Comparison of ENCODE assay signal across 8 cellular contexts in genomic region chr22:50249382-50250248, GRCh38. TPM values are rescaled to one million over a fixed set of nuclear protein-coding genes. Genes with fewer than 3 reads are reported as not detected.
DNase-seq lines count a peak whose midpoint lies in the region; ATAC-seq and TF ChIP-seq lines count a peak whose summit lies in the region.
"Had no signal": no experiment of that assay in that cellular context is flagged by ENCODE, and none has a peak within 500 bp of the region (broad histone marks: within the 10 kb centered on the region; RNA-seq: fewer than 3 reads in every experiment).

No MANE protein-coding gene starts in this region.

- no peak for TF ChIP-seq POLR2A in stomach (IDR thresholded peaks at IDR 0.05)

- peaks cover 11 to 24% (median 17%) of the 10 kb centered on the region in 4 donors for H3K36me3 ChIP-seq in stomach

- no peak for TF ChIP-seq CTCF in coronary artery (IDR thresholded peaks at IDR 0.05)
- TF ChIP-seq CTCF in stomach (IDR thresholded peaks at IDR 0.05), result no peak
- TF ChIP-seq CTCF in GM13976 (IDR thresholded peaks at IDR 0.05; ENCODE audit: borderline replicate concordance, control extremely low read depth, extremely low read depth, insufficient read depth, missing control alignments), result no peak

- H3K27ac ChIP-seq in coronary artery, result no peak overlapping the region
- no peak overlapping the region for H3K27ac ChIP-seq in stomach

- peaks cover 3 to 5% of the 10 kb centered on the region in 2 donors for H3K36me3 Mint-ChIP-seq in activated T-cell treated with anti-CD3 and anti-CD28 coated beads, Interleukin-2, amount 50 U/mL, for 72 hours (ENCODE audit: insufficient read depth in 2 of 2)

- H3K4me1 Mint-ChIP-seq in activated T-cell treated with anti-CD3 and anti-CD28 coated beads, Interleukin-2, amount 50 U/mL, for 72 hours (ENCODE audit: low read depth), result peaks cover 18% of the 10 kb centered on the region

- no peaks in the 10 kb centered on the region for H3K27me3 Mint-ChIP-seq in activated T-cell treated with anti-CD3 and anti-CD28 coated beads, Interleukin-2, amount 50 U/mL, for 72 hours (ENCODE audit: low read depth)

- peaks cover 39 to 72% (median 68%) of the 10 kb centered on the region in 4 donors for H3K4me1 ChIP-seq in stomach

- intact Hi-C loops in stomach (cut with DNase I; ENCODE audit: low total_unique reads), result loop anchor here (10.0 kb wide), 1 partner anchor 255 kb away; the partner anchor contains the start of genes LMF2 and NCAPH2

- in situ Hi-C loops in GM13976 (cut with MboI; ENCODE audit: low sequenced_read_pairs, unreplicated experiment), result no loop called here

- no peak for TF ChIP-seq EP300 in stomach (IDR thresholded peaks at IDR 0.05)

- no peaks in the 10 kb centered on the region for H3K27me3 ChIP-seq in stomach

- H3K4me3 ChIP-seq in coronary artery (peak overlapping the region; percentile 76), stomach (peak overlapping the region in 3 of 4 donors; percentile 62 to 78 (median 66))

- peak overlapping the region; percentile 85 to 87 for H3K4me3 Mint-ChIP-seq in activated T-cell treated with anti-CD3 and anti-CD28 coated beads, Interleukin-2, amount 50 U/mL, for 72 hours

- H3K27ac Mint-ChIP-seq in activated T-cell treated with anti-CD3 and anti-CD28 coated beads, Interleukin-2, amount 50 U/mL, for 72 hours, result no peak overlapping the region

- no peak for ATAC-seq in activated T-cell treated with anti-CD3 and anti-CD28 coated beads, Interleukin-2, amount 50 U/mL, for 72 hours (replicated peaks in 1 of 2)
- ATAC-seq in HG03460 (IDR thresholded peaks at IDR 0.05; ENCODE audit: unreplicated experiment), result no peak

- 83 to 88% (median 87%) methylated on average over 20 to 29 of the region's 29 CpGs for WGBS in stomach, 5 donors

- no peak for DNase-seq in activated T-cell treated with anti-CD3 and anti-CD28 coated beads, Interleukin-2, amount 50 U/mL, for 72 hours
- DNase-seq in activated T-cell treated with anti-CD3 and anti-CD28 coated beads for 4 hours, result no peak
- no peak for DNase-seq in coronary artery (ENCODE audit: low spot score)
- DNase-seq in stomach, result no peak
- DNase-seq in GM13976 (ENCODE audit: low spot score), result no peak
- DNase-seq: activated CD8-positive, alpha-beta memory T cell treated with anti-CD3 and anti-CD28 coated beads, Interleukin-2, amount 50 U/mL, for 4 hours; NCI-H2081 treated with DMSO at 0.1 percent for 48 hours had no signal

- H3K9me3 ChIP-seq in stomach, result no peaks in the 10 kb centered on the region

- no peaks in the 10 kb centered on the region for H3K9me3 Mint-ChIP-seq in activated T-cell treated with anti-CD3 and anti-CD28 coated beads, Interleukin-2, amount 50 U/mL, for 72 hours

RNA-seq across cellular contexts. Expression of gene HDAC10, which starts 1.4 kb away (rescaled TPM):
- total RNA-seq in activated T-cell treated with anti-CD3 and anti-CD28 coated beads, Interleukin-2, amount 50 U/mL, for 72 hours, result 10 to 100 TPM; 52.1 to 57.4 TPM
- 100 to 1,000 TPM in 2 of 5 donors, 10 to 100 TPM in 3; 15.4 to 156 (median 74.1) TPM for total RNA-seq in stomach
- polyA plus RNA-seq in stomach, result 10 to 100 TPM; 24.7 to 41.4 (median 36.2) TPM

RNA-seq across cellular contexts. Expression of gene TUBGCP6, which starts 4.8 kb away (rescaled TPM):
- 10 to 100 TPM; 64.9 to 69.7 TPM for total RNA-seq in activated T-cell treated with anti-CD3 and anti-CD28 coated beads, Interleukin-2, amount 50 U/mL, for 72 hours
- 100 to 1,000 TPM in 1 of 5 donors, 10 to 100 TPM in 4; 40.4 to 112 (median 91.5) TPM for total RNA-seq in stomach
- polyA plus RNA-seq in stomach, result 10 to 100 TPM; 37.8 to 59.0 (median 38.8) TPM

RNA-seq across cellular contexts. Expression of gene MAPK12, which starts 11.9 kb away (rescaled TPM):
- total RNA-seq in activated T-cell treated with anti-CD3 and anti-CD28 coated beads, Interleukin-2, amount 50 U/mL, for 72 hours, result 10 to 100 TPM in 1 of 2 donors, 1 to 10 TPM in 1; 8.5 to 11.5 TPM
- total RNA-seq in stomach, result 10 to 100 TPM in 2 of 5 donors, 1 to 10 TPM in 3; 5.2 to 49.6 (median 9.3) TPM
- 1 to 10 TPM; 4.7 to 9.3 (median 7.1) TPM for polyA plus RNA-seq in stomach

RNA-seq across cellular contexts. Expression of gene MAPK11, which starts 20.6 kb away (rescaled TPM):
- 10 to 100 TPM; 16.6 to 27.1 TPM for total RNA-seq in activated T-cell treated with anti-CD3 and anti-CD28 coated beads, Interleukin-2, amount 50 U/mL, for 72 hours
- 10 to 100 TPM in 1 of 5 donors, 1 to 10 TPM in 2, under 1 TPM in 1, not detected in 1; 0.29 to 10.1 (median 5.7) TPM for total RNA-seq in stomach
- 10 to 100 TPM in 2 of 3 donors, 1 to 10 TPM in 1; 8.5 to 13.6 (median 12.3) TPM for polyA plus RNA-seq in stomach

RNA-seq across cellular contexts. Expression of gene SELENOO, which starts 48.8 kb away (rescaled TPM):
- total RNA-seq in activated T-cell treated with anti-CD3 and anti-CD28 coated beads, Interleukin-2, amount 50 U/mL, for 72 hours, result 10 to 100 TPM; 17.6 to 19.4 TPM
- total RNA-seq in stomach, result 100 to 1,000 TPM in 1 of 5 donors, 10 to 100 TPM in 4; 10.1 to 185 (median 57.2) TPM
- 10 to 100 TPM; 30.9 to 37.5 (median 33.1) TPM for polyA plus RNA-seq in stomach
